ENCODE assay signal across 8 cellular contexts in genomic region chr3:151511433-151511832, GRCh38. TPM values are rescaled to one million over a fixed set of nuclear protein-coding genes. Genes with fewer than 3 reads are reported as not detected.
A peak's percentile ranks its signal among the peaks of the same experiment; 100 is the strongest.
DNase-seq lines count a peak whose midpoint lies in the region; ATAC-seq, FAIRE-seq and TF ChIP-seq lines count a peak whose summit lies in the region.
"Not testable (repeated sequence)": the region's sequence is repeated elsewhere in the genome, so short reads cannot be mapped to it uniquely, and the experiment has no call there.
"Had no signal": no experiment of that assay in that cellular context is flagged by ENCODE, and none has a peak within 500 bp of the region (broad histone marks: within the 10 kb centered on the region; RNA-seq: fewer than 3 reads in every experiment).

No MANE protein-coding gene starts in this region.

- H3K4me3 ChIP-seq in K562, result not testable (repeated sequence)

- not testable (repeated sequence) for TF ChIP-seq RAD21 in K562 (CRISPR knock-in tag; conservative IDR thresholded peaks at IDR 0.05 in 1 of 2, IDR thresholded peaks at IDR 0.05 in 1 of 2)

- not testable (repeated sequence) for ATAC-seq in K562

- H3K36me3 ChIP-seq in K562 (ENCODE audit: control insufficient read depth, insufficient read depth, low read length), result not testable (repeated sequence)

- CTCF ChIA-PET in K562 (lab: Yijun Ruan, JAX; ENCODE audit: low intra/inter-chr PET ratio), result not testable (repeated sequence)

- WGBS in K562 (ENCODE audit: insufficient coverage, low coverage, missing lambda C conversion rate), result 22% methylated on average over 2 of the region's 2 CpGs

- in situ Hi-C loops in K562 (cut with MboI), result not testable (repeated sequence)

- POLR2A ChIA-PET in K562 (lab: Yijun Ruan, JAX), result interaction anchor here (0.7 kb wide), 1 partner anchor 9 kb away, joined by 3 read pairs; no protein-coding TSS in a partner anchor

- H3K79me2 ChIP-seq in K562 (ENCODE audit: control insufficient read depth, insufficient read depth, low read length), result not testable (repeated sequence)

- not testable (repeated sequence) for BruUV-seq in K562 (replicated peaks; lab: Mats Ljungman, UMichigan)

- not testable (repeated sequence) for H3K4me1 ChIP-seq in K562 (replicated peaks in 1 of 2; ENCODE audit: control insufficient read depth in 2 of 2, insufficient read depth in 2 of 2, low read length in 2 of 2)

- not testable (repeated sequence) for TF ChIP-seq CTCF in K562 (IDR thresholded peaks at IDR 0.05 in 2 of 3, conservative IDR thresholded peaks at IDR 0.05 in 1 of 3; ENCODE audit: insufficient read depth in 2 of 3, low read depth in 1 of 3, low read length in 3 of 3)

- TF ChIP-seq POLR2A in K562 (conservative IDR thresholded peaks at IDR 0.05), result not testable (repeated sequence)

- TF ChIP-seq EP300 in K562 (IDR thresholded peaks at IDR 0.05; ENCODE audit: low read length), result not testable (repeated sequence)

- H2AFZ ChIP-seq in K562 (ENCODE audit: low read depth, low read length), result not testable (repeated sequence)

- H3K27ac ChIP-seq in K562 (ENCODE audit: extremely low read depth, low read depth, low read length), result not testable (repeated sequence)

- H3K9me1 ChIP-seq in K562 (ENCODE audit: control insufficient read depth, insufficient read depth, low read length), result not testable (repeated sequence)

- not testable (repeated sequence) for FAIRE-seq in K562 (lab: Jason Lieb, UNC)

- not testable (repeated sequence) for H3K27me3 ChIP-seq in K562 (ENCODE audit: control insufficient read depth in 2 of 2, insufficient read depth in 2 of 2, low read length in 2 of 2)

- DNase-seq in K562 (ENCODE audit: extremely low read depth in 1 of 4, low spot score in 3 of 4), result not testable (repeated sequence)

- intact Hi-C loops in K562 (cut with micrococcal nuclease), result not testable (repeated sequence)

- H3K4me2 ChIP-seq in K562 (ENCODE audit: insufficient read depth, low read length), result not testable (repeated sequence)

- not testable (repeated sequence) for H4K20me1 ChIP-seq in K562 (replicated peaks; ENCODE audit: control insufficient read depth, insufficient read depth, low read length)

- not testable (repeated sequence) for H3K9me3 ChIP-seq in K562 (replicated peaks; ENCODE audit: control insufficient read depth, insufficient read depth, low read depth, low read length)

- H3K9ac ChIP-seq in K562 (ENCODE audit: insufficient read depth in 1 of 2, low read depth in 2 of 2, low read length in 2 of 2), result not testable (repeated sequence)

TF ChIP-seq in K562, 482 proteins besides CTCF, POLR2A, EP300 and RAD21:
- peak; percentile 91 for TF ChIP-seq ZNF507 (tag; conservative IDR thresholded peaks at IDR 0.05)

RNA-seq across cellular contexts. Expression of gene IGSF10, which starts 50.6 kb away (rescaled TPM):
- total RNA-seq in K562 (2011; cell fraction: chromatin; rRNA removed; ENCODE audit: low replicate concordance), result 1.4 and 4.1 TPM in 2 replicates
- total RNA-seq in K562 (2011; cell fraction: nucleolus; rRNA removed), result 1.5 and 1.7 TPM in 2 replicates
- total RNA-seq in K562 (2011; cell fraction: nucleoplasm; rRNA removed), result 2.6 and 3.1 TPM in 2 replicates
- total RNA-seq in K562 (2014; rRNA removed) (0.27 and 0.37 TPM in 2 replicates), K562 (2014; rRNA removed; fragmentation: Illumina TruSeq; extraction: Trizol) (0.40 and 0.73 TPM in 2 replicates), K562 (2015; rRNA removed; fragmentation: Illumina TruSeq; extraction: Trizol) (0.36 and 0.41 TPM in 2 replicates), K562 (2021) (0.33 and 0.63 TPM in 2 replicates)
- polyA plus RNA-seq in K562 (2011; rRNA removed) (1.2 and 2.1 TPM in 2 replicates), K562 (2014; fragmentation: Illumina TruSeq; extraction: Trizol) (0.47 and 0.62 TPM in 2 replicates), K562 (2014; fragmentation: Nextera tagmentation; extraction: Ambion mirVana) (under 1 TPM; 0.11 to 0.42 TPM), K562 (2014; rRNA removed) (0.34 and 0.73 TPM in 2 replicates)
- polyA plus RNA-seq in K562 (2011; cell fraction: cytosol; rRNA removed), result 0.30 and 1.2 TPM in 2 replicates
- 2.8 and 8.3 TPM in 2 replicates for polyA plus RNA-seq in K562 (2011; cell fraction: nucleus; rRNA removed)
- 0.31 and 0.47 TPM in 2 replicates for polyA plus RNA-seq in K562 (2012)
- polyA minus RNA-seq in K562 (2011; rRNA and poly(A)+ RNA removed), result 1.4 and 3.3 TPM in 2 replicates
- 0.48 and 1.8 TPM in 2 replicates for polyA minus RNA-seq in K562 (2011; cell fraction: cytosol; rRNA and poly(A)+ RNA removed)
- polyA minus RNA-seq in K562 (2011; cell fraction: nucleus; rRNA and poly(A)+ RNA removed), result 1.1 and 4.2 TPM in 2 replicates
- total RNA-seq: B cell; CD4-positive, alpha-beta memory T cell; CD4-positive, alpha-beta T cell; CD4-positive, CD25-positive, alpha-beta regulatory T cell; CD8-positive, alpha-beta memory T cell; CD8-positive, alpha-beta T cell; Daoy had no signal
- polyA plus RNA-seq: CD4-positive, alpha-beta memory T cell; CD8-positive, alpha-beta memory T cell had no signal
